In the genomic region with DNA sequence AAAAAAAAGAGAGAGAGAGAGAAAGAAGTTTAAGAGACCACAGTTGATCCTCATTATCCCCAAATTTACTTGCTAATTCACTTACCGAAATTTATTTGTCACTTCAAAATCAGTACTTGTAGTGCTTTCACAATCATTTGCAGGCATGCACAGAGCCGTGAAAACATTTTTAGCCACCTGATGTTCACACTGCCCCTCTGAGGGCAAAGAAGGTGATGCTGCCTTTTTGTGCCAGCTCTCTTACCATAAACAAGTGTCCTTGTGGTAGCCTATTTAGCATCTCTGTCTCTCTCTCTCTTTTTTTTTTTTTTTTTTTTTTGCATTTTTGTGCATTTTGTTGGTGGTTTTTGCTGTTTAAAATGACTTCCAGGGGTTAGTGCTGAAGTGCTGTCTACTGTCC, we compare ENCODE assay signal across 12 cellular contexts. TPM values are rescaled to one million over a fixed set of nuclear protein-coding genes. Genes with fewer than 3 reads are reported as not detected.
DNase-seq lines count a peak whose midpoint lies in the region; ATAC-seq, FAIRE-seq and TF ChIP-seq lines count a peak whose summit lies in the region.
"Had no signal": no experiment of that assay in that cellular context is flagged by ENCODE, and none has a peak within 500 bp of the region (broad histone marks: within the 10 kb centered on the region; RNA-seq: fewer than 3 reads in every experiment).

No MANE protein-coding gene starts in this region.

- POLR2A ChIA-PET in A549 (lab: Yijun Ruan, JAX), result interaction anchor here (0.6 kb wide), 1 partner anchor 339 kb away, joined by 4 read pairs; no protein-coding TSS in a partner anchor

- no peak for TF ChIP-seq RAD21 in A549 (conservative IDR thresholded peaks at IDR 0.05 in 1 of 2, IDR thresholded peaks at IDR 0.05 in 1 of 2)

- H3K4me3 ChIP-seq in A549 (no peak overlapping the region), GM12864 (ENCODE audit: low read depth, low read length) (no peak overlapping the region)
- H3K4me3 ChIP-seq: lower lobe of right lung had no signal

- no peak overlapping the region for H3K27ac ChIP-seq in A549
- H3K27ac ChIP-seq: lower lobe of right lung had no signal

- ATAC-seq in A549 (peak; percentile 73 to 77), GM21390 (IDR thresholded peaks at IDR 0.05; ENCODE audit: unreplicated experiment) (no peak), sciatic nerve (no peak)
- ATAC-seq: lower lobe of right lung had no signal

- 0% methylated on average over 2 of the region's 2 CpGs for WGBS in A549 (ENCODE audit: missing lambda C conversion rate)

- H3K4me2 ChIP-seq in A549, result no peak overlapping the region

- TF ChIP-seq CTCF in A549 (IDR thresholded peaks at IDR 0.05) (0 out of 3 replicates have a peak, but pooled peaks have one; percentile 10), GM12864 (IDR thresholded peaks at IDR 0.05; ENCODE audit: low read depth, low read length, missing control alignments) (peak; percentile 42)

- FAIRE-seq in A549 (lab: Jason Lieb, UNC), result no peak
- FAIRE-seq: D721Med had no signal

- no peak for TF ChIP-seq POLR2A in A549 (IDR thresholded peaks at IDR 0.05; ENCODE audit: low read length)

- no peaks in the 10 kb centered on the region for H3K9me3 ChIP-seq in A549
- H3K9me3 ChIP-seq: lower lobe of right lung had no signal

- DNase-seq in A549 (ENCODE audit: low read depth in 1 of 2, low spot score in 1 of 2) (peak; percentile 23 to 31), GM12864 (ENCODE audit: low read depth) (no peak), NAMALWA (ENCODE audit: low spot score) (peak; percentile 62), cerebellum (ENCODE audit: low spot score) (peak; percentile 13), sciatic nerve (ENCODE audit: low spot score) (no peak)
- DNase-seq in activated CD8-positive, alpha-beta memory T cell treated with anti-CD3 and anti-CD28 coated beads, Interleukin-2, amount 50 U/mL, for 48 hours, result no peak
- DNase-seq in stimulated activated naive CD4-positive, alpha-beta T cell treated with Interleukin-2 at 50 U/mL for 16 hours (lab: John Stamatoyannopoulos, UW), result no peak
- DNase-seq: lower lobe of right lung, NCI-H1436 had no signal

- intact Hi-C loops in sciatic nerve (cut with DNase I), result no loop called here

- TF ChIP-seq EP300 in A549 (IDR thresholded peaks at IDR 0.05), result no peak

- H3K4me1 ChIP-seq in A549, result no peaks in the 10 kb centered on the region
- H3K4me1 ChIP-seq: lower lobe of right lung had no signal

- CTCF ChIA-PET in A549 (lab: Yijun Ruan, JAX), result interaction anchor here (0.6 to 1.3 kb wide), 5 partner anchors 13 to 57 kb away, joined by 3 to 5 read pairs (median 4); a partner anchor contains a TSS

TF ChIP-seq in A549, 52 proteins besides CTCF, POLR2A, EP300 and RAD21:
- TF ChIP-seq EHF (CRISPR knock-in tag; IDR thresholded peaks at IDR 0.05) (no peak), ESRRA (IDR thresholded peaks at IDR 0.05; ENCODE audit: borderline replicate concordance, low read length) (no peak), KDM1A (IDR thresholded peaks at IDR 0.05; ENCODE audit: low read depth) (no peak), KDM5A (IDR thresholded peaks at IDR 0.05) (no peak), RNF2 (IDR thresholded peaks at IDR 0.05; ENCODE audit: borderline replicate concordance, low read depth) (no peak), CEBPB (IDR thresholded peaks at IDR 0.05) (no peak), RCOR1 (IDR thresholded peaks at IDR 0.05; ENCODE audit: low read depth, low read length) (no peak), RFX5 (IDR thresholded peaks at IDR 0.05) (no peak), CBX8 (IDR thresholded peaks at IDR 0.05) (no peak), TP53 (CRISPR knock-in tag; IDR thresholded peaks at IDR 0.05) (no peak), HOXA7 (CRISPR knock-in tag; IDR thresholded peaks at IDR 0.05) (no peak), FOXS1 (CRISPR knock-in tag; IDR thresholded peaks at IDR 0.05) (no peak), FOSL2 (IDR thresholded peaks at IDR 0.05) (no peak), FOSL2 (CRISPR knock-in tag; IDR thresholded peaks at IDR 0.05) (no peak)
- TF ChIP-seq, protein P1, sequence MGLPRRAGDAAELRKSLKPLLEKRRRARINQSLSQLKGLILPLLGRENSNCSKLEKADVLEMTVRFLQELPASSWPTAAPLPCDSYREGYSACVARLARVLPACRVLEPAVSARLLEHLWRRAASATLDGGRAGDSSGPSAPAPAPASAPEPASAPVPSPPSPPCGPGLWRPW (IDR thresholded peaks at IDR 0.05), result no peak
- TF ChIP-seq, protein P2, sequence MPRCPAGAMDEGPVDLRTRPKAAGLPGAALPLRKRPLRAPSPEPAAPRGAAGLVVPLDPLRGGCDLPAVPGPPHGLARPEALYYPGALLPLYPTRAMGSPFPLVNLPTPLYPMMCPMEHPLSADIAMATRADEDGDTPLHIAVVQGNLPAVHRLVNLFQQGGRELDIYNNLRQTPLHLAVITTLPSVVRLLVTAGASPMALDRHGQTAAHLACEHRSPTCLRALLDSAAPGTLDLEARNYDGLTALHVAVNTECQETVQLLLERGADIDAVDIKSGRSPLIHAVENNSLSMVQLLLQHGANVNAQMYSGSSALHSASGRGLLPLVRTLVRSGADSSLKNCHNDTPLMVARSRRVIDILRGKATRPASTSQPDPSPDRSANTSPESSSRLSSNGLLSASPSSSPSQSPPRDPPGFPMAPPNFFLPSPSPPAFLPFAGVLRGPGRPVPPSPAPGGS (IDR thresholded peaks at IDR 0.05), result no peak
TF ChIP-seq in A549: peak in this region for 0.

RNA-seq across cellular contexts. Expression of a gene that starts 24.0 kb away (rescaled TPM):
- not detected in 2 replicates for polyA plus RNA-seq in A549 (2011; rRNA removed)
- polyA plus RNA-seq in A549 (2012; cell fraction: cytosol; rRNA removed), result not detected in 2 replicates
- not detected in 2 replicates for polyA plus RNA-seq in A549 (2012; cell fraction: nucleus; rRNA removed)
- not detected in 3 replicates for polyA plus RNA-seq in A549 (2017; fragmentation: RNase III; extraction: RNeasy Plus Mini Kit Qiagen cat#74134 plus additional on column Dnase treatment)
- polyA minus RNA-seq in A549 (2011; rRNA and poly(A)+ RNA removed), result not detected in 2 replicates
- total RNA-seq in cerebellum, result not detected
- total RNA-seq in sciatic nerve, result not detected
- total RNA-seq: lower lobe of right lung, skeletal muscle tissue had no signal

RNA-seq across cellular contexts. Expression of a gene that starts 45.6 kb away (rescaled TPM):
- not detected in 2 replicates for polyA plus RNA-seq in A549 (2011; rRNA removed)
- polyA plus RNA-seq in A549 (2012; cell fraction: cytosol; rRNA removed), result not detected in 2 replicates
- polyA plus RNA-seq in A549 (2012; cell fraction: nucleus; rRNA removed), result not detected in 2 replicates
- polyA plus RNA-seq in A549 (2017; fragmentation: RNase III; extraction: RNeasy Plus Mini Kit Qiagen cat#74134 plus additional on column Dnase treatment), result not detected in 3 replicates
- polyA minus RNA-seq in A549 (2011; rRNA and poly(A)+ RNA removed), result not detected in 2 replicates
- 156 TPM for total RNA-seq in cerebellum
- not detected for total RNA-seq in sciatic nerve
- total RNA-seq: lower lobe of right lung had no signal

RNA-seq across cellular contexts. Expression of a gene that starts 56.8 kb away (rescaled TPM):
- not detected in 2 replicates for polyA plus RNA-seq in A549 (2011; rRNA removed)
- not detected in 2 replicates for polyA plus RNA-seq in A549 (2012; cell fraction: cytosol; rRNA removed)
- polyA plus RNA-seq in A549 (2012; cell fraction: nucleus; rRNA removed), result not detected in 2 replicates
- not detected in 3 replicates for polyA plus RNA-seq in A549 (2017; fragmentation: RNase III; extraction: RNeasy Plus Mini Kit Qiagen cat#74134 plus additional on column Dnase treatment)
- polyA minus RNA-seq in A549 (2011; rRNA and poly(A)+ RNA removed), result not detected in 2 replicates
- total RNA-seq in cerebellum, result not detected
- total RNA-seq in sciatic nerve, result not detected
- total RNA-seq: lower lobe of right lung, skeletal muscle tissue had no signal

Comparison
In these comparisons a context has a peak if more than half of its experiments do, and no peak if none do; other contexts are left out.
1. ATAC-seq: peak in A549 (2 of 2); none in GM21390 (single experiment) and sciatic nerve (single experiment).
2. DNase-seq: peak in A549 (2 of 2), NAMALWA (single experiment) and cerebellum (single experiment); none in GM12864 (single experiment), sciatic nerve (single experiment), activated CD8-positive, alpha-beta memory T cell treated with anti-CD3 and anti-CD28 coated beads, Interleukin-2, amount 50 U/mL, for 48 hours (single experiment) and stimulated activated naive CD4-positive, alpha-beta T cell treated with Interleukin-2 at 50 U/mL for 16 hours (single experiment).
3. RNA of a gene that starts 45.6 kb away (total RNA-seq): 156 TPM in cerebellum (single experiment); not detected in sciatic nerve (single experiment); every median in the first group is over 100 times any median in the second.